28 cellular contexts compared by ENCODE assay signal in genomic region chr11:62145261-62145871, GRCh38. TPM values are rescaled to one million over a fixed set of nuclear protein-coding genes. Genes with fewer than 3 reads are reported as not detected.
DNase-seq lines count a peak whose midpoint lies in the region; ATAC-seq and TF ChIP-seq lines count a peak whose summit lies in the region.
"Had no signal": no experiment of that assay in that cellular context is flagged by ENCODE, and none has a peak within 500 bp of the region (broad histone marks: within the 10 kb centered on the region; RNA-seq: fewer than 3 reads in every experiment).

No MANE protein-coding gene starts in this region.

- H3K4me1 Mint-ChIP-seq in activated T-cell treated with anti-CD3 and anti-CD28 coated beads, Interleukin-2, amount 50 U/mL, for 24 hours (ENCODE audit: low read depth): no peaks in the 10 kb centered on the region
- peaks cover 3% of the 10 kb centered on the region for H3K4me1 Mint-ChIP-seq in T-helper 17 cell
- H3K4me1 Mint-ChIP-seq in stimulated activated effector memory CD8-positive, alpha-beta T cell treated with anti-CD3 and anti-CD28 coated beads, Interleukin-12 subunit alpha, Interleukin-12 subunit beta, amount 100 ng/mL, for 72 hours: peaks cover 6% of the 10 kb centered on the region
- H3K4me1 Mint-ChIP-seq: activated B cell treated with CpG ODN at 0.5 μM for 24 hours, brain, neural progenitor cell had no signal

- H3K9me3 ChIP-seq in T-helper 17 cell (ENCODE audit: control insufficient read depth, low read length, poor library complexity, severe bottlenecking): no peaks in the 10 kb centered on the region
- H3K9me3 ChIP-seq: BE2C, esophagus squamous epithelium, psoas muscle, SJSA1 had no signal

- no peak overlapping the region for H3K27ac Mint-ChIP-seq in activated T-cell treated with anti-CD3 and anti-CD28 coated beads, Interleukin-2, amount 50 U/mL, for 24 hours
- H3K27ac Mint-ChIP-seq in T-helper 17 cell: peak overlapping the region; percentile 86
- H3K27ac Mint-ChIP-seq in stimulated activated effector memory CD8-positive, alpha-beta T cell treated with anti-CD3 and anti-CD28 coated beads, Interleukin-12 subunit alpha, Interleukin-12 subunit beta, amount 100 ng/mL, for 72 hours: peak overlapping the region; percentile 79
- H3K27ac Mint-ChIP-seq: activated B cell treated with CpG ODN at 0.5 μM for 24 hours; activated T-helper 2 cell treated with anti-CD3 and anti-CD28 coated beads, Interferon-gamma antibody, Interleukin-2, Interleukin-4, amounts not matched to agents 10 μg/mL and 5 μg/mL and 100 μg/mL, durations not matched to agents 14 hours and 24 hours and 36 hours; brain; neural progenitor cell had no signal

- H3K27me3 ChIP-seq in dorsolateral prefrontal cortex: no peaks in the 10 kb centered on the region
- H3K27me3 ChIP-seq: BE2C, esophagus squamous epithelium, neural progenitor cell, SJSA1 had no signal

- no peak for TF ChIP-seq CTCF in dorsolateral prefrontal cortex (IDR thresholded peaks at IDR 0.05 in 54 of 56, conservative IDR thresholded peaks at IDR 0.05 in 2 of 56; ENCODE audit: low read depth in 1 of 56, partially characterized antibody in 56 of 56)

- intact Hi-C loops in dorsolateral prefrontal cortex (cut with DNase I): no loop called here

- ATAC-seq in T-helper 17 cell (no peak), HG03571 (IDR thresholded peaks at IDR 0.05; ENCODE audit: unreplicated experiment) (no peak)
- no peak for ATAC-seq in stimulated activated effector memory CD8-positive, alpha-beta T cell treated with anti-CD3 and anti-CD28 coated beads, Interleukin-12 subunit alpha, Interleukin-12 subunit beta, amount 100 ng/mL, for 72 hours
- ATAC-seq: effector memory CD8-positive, alpha-beta T cell; psoas muscle had no signal

- peaks cover 92% of the 10 kb centered on the region for H3K36me3 Mint-ChIP-seq in activated T-cell treated with anti-CD3 and anti-CD28 coated beads, Interleukin-2, amount 50 U/mL, for 24 hours (ENCODE audit: low read depth)
- peaks cover 9% of the 10 kb centered on the region for H3K36me3 Mint-ChIP-seq in T-helper 17 cell (ENCODE audit: low read depth)
- peaks cover 60% of the 10 kb centered on the region for H3K36me3 Mint-ChIP-seq in stimulated activated effector memory CD8-positive, alpha-beta T cell treated with anti-CD3 and anti-CD28 coated beads, Interleukin-12 subunit alpha, Interleukin-12 subunit beta, amount 100 ng/mL, for 72 hours

- peak overlapping the region in 31 of 59 donors; percentile 3 to 78 (median 42) for H3K27ac ChIP-seq in dorsolateral prefrontal cortex
- H3K27ac ChIP-seq: GM23248, neural progenitor cell, psoas muscle, SJSA1 had no signal

- DNase-seq in activated T-cell treated with anti-CD3 and anti-CD28 coated beads, Interleukin-2, amount 50 U/mL, for 24 hours: peak; percentile 13
- no peak for DNase-seq in activated T-cell treated with anti-CD3 and anti-CD28 coated beads, Interleukin-2, amount 50 U/mL, for 1 hour
- no peak for DNase-seq in T-helper 17 cell
- peak in 4 of 10 donors; percentile 21 to 35 (median 32) for DNase-seq in dorsolateral prefrontal cortex
- no peak for DNase-seq in stimulated activated effector memory CD8-positive, alpha-beta T cell treated with anti-CD3 and anti-CD28 coated beads, Interleukin-12 subunit alpha, Interleukin-12 subunit beta, amount 100 ng/mL, for 72 hours (ENCODE audit: low spot score in 2 of 2)
- DNase-seq in SW480 (ENCODE audit: low spot score): no peak
- no peak for DNase-seq in HPDE6-E6E7 (ENCODE audit: extremely low spot score)
- DNase-seq: activated B cell treated with CpG ODN at 0.5 μM for 24 hours; BE2C; effector memory CD8-positive, alpha-beta T cell; esophagus squamous epithelium; GF-D8; GM23248; KBM-7; MM.1S; NCI-H1417; NCI-H2081; NCI-H226; psoas muscle; T1000 had no signal

- no peaks in the 10 kb centered on the region for H3K9me3 Mint-ChIP-seq in activated T-cell treated with anti-CD3 and anti-CD28 coated beads, Interleukin-2, amount 50 U/mL, for 24 hours
- no peaks in the 10 kb centered on the region for H3K9me3 Mint-ChIP-seq in stimulated activated effector memory CD8-positive, alpha-beta T cell treated with anti-CD3 and anti-CD28 coated beads, Interleukin-12 subunit alpha, Interleukin-12 subunit beta, amount 100 ng/mL, for 72 hours
- H3K9me3 Mint-ChIP-seq: activated B cell treated with CpG ODN at 0.5 μM for 24 hours; activated T-helper 2 cell treated with anti-CD3 and anti-CD28 coated beads, Interferon-gamma antibody, Interleukin-2, Interleukin-4, amounts not matched to agents 10 μg/mL and 5 μg/mL and 100 μg/mL, durations not matched to agents 14 hours and 24 hours and 36 hours; brain; effector memory CD8-positive, alpha-beta T cell; neural progenitor cell had no signal

- H3K4me3 Mint-ChIP-seq in activated T-cell treated with anti-CD3 and anti-CD28 coated beads, Interleukin-2, amount 50 U/mL, for 24 hours: no peak overlapping the region
- H3K4me3 Mint-ChIP-seq in T-helper 17 cell: no peak overlapping the region
- no peak overlapping the region for H3K4me3 Mint-ChIP-seq in stimulated activated effector memory CD8-positive, alpha-beta T cell treated with anti-CD3 and anti-CD28 coated beads, Interleukin-12 subunit alpha, Interleukin-12 subunit beta, amount 100 ng/mL, for 72 hours
- H3K4me3 Mint-ChIP-seq: activated B cell treated with CpG ODN at 0.5 μM for 24 hours; brain; effector memory CD8-positive, alpha-beta T cell; neural progenitor cell had no signal

- no peak overlapping the region for H3K4me3 ChIP-seq in dorsolateral prefrontal cortex
- H3K4me3 ChIP-seq: esophagus squamous epithelium, GM23248, neural progenitor cell, psoas muscle, SJSA1 had no signal

- no peaks in the 10 kb centered on the region for H3K27me3 Mint-ChIP-seq in activated T-cell treated with anti-CD3 and anti-CD28 coated beads, Interleukin-2, amount 50 U/mL, for 24 hours
- H3K27me3 Mint-ChIP-seq in T-helper 17 cell: no peaks in the 10 kb centered on the region
- H3K27me3 Mint-ChIP-seq: activated B cell treated with CpG ODN at 0.5 μM for 24 hours; effector memory CD8-positive, alpha-beta T cell had no signal

RNA-seq across cellular contexts. Expression of gene INCENP, which starts 21.6 kb away (rescaled TPM):
- 10 to 100 TPM; 15.9 to 22.3 TPM for total RNA-seq in T-helper 17 cell
- 10 to 100 TPM; 26.8 to 61.2 (median 41.1) TPM for total RNA-seq in dorsolateral prefrontal cortex

RNA-seq across cellular contexts. Expression of gene SCGB1D1, which starts 44.6 kb away (rescaled TPM):
- not detected for total RNA-seq in T-helper 17 cell
- total RNA-seq in dorsolateral prefrontal cortex: not detected
- total RNA-seq: activated B cell treated with CpG ODN at 0.5 μM for 24 hours; activated T-helper 2 cell treated with anti-CD3 and anti-CD28 coated beads, Interferon-gamma antibody, Interleukin-2, Interleukin-4, amounts not matched to agents 10 μg/mL and 5 μg/mL and 100 μg/mL, durations not matched to agents 14 hours and 24 hours and 36 hours; esophagus squamous epithelium; frontal cortex; GM23248; HT1080; lung microvascular endothelial cell; psoas muscle; SJSA1 had no signal
